8 cellular contexts compared by ENCODE assay signal in the genomic region with DNA sequence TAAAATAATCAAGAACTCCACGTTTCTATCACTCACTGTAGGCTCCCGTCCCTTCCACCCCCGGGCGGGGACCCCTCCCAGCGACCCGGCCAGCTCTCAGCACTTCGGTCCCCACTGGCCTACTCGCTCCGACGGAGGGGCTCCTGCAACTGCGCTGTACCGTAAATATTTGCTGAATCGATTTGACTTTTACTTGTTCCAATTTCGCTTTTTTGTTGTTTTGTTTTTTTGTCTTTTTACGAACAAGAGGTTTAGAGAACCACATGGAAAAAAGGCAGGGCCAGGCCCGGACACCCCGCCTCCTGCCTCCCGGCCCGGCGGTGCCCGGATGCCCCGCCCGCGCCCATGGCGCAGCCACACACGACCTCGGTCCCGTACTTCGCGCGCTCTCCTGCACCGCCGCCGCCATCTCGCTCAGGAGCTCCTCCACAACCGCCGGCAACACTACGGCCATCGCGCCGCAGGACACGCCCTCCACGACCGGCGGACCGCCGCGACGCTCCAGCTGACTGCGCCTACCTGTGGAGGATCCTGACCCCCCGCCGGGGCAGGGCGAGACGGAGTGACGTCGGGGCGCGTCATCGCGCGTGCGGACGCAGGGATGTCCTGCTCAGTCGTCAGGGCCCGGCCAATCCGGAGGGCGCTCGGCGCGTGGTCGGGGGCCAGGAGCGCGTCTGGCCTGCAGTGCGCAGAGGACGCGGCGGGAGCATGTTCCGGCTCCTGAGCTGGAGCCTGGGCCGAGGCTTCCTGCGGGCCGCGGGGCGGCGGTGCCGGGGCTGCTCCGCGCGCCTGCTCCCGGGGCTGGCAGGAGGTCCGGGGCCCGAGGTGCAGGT. TPM values are rescaled to one million over a fixed set of nuclear protein-coding genes. Genes with fewer than 3 reads are reported as not detected.
DNase-seq lines count a peak whose midpoint lies in the region; ATAC-seq lines count a peak whose summit lies in the region.

A gene with protein sequence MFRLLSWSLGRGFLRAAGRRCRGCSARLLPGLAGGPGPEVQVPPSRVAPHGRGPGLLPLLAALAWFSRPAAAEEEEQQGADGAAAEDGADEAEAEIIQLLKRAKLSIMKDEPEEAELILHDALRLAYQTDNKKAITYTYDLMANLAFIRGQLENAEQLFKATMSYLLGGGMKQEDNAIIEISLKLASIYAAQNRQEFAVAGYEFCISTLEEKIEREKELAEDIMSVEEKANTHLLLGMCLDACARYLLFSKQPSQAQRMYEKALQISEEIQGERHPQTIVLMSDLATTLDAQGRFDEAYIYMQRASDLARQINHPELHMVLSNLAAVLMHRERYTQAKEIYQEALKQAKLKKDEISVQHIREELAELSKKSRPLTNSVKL (plus strand): TSS at position 684 of the 833 bp plus-strand sequence. CDS start 25 bp downstream, at position 709.
A gene with protein sequence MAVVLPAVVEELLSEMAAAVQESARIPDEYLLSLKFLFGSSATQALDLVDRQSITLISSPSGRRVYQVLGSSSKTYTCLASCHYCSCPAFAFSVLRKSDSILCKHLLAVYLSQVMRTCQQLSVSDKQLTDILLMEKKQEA (minus strand): TSS at position 564 of the 833 bp plus-strand sequence. CDS start 110 bp downstream, at position 454.

- ATAC-seq in GM21360 (IDR thresholded peaks at IDR 0.05; ENCODE audit: unreplicated experiment) = peak; percentile 89

- CTCF ChIA-PET in activated CD8-positive, alpha-beta memory T cell treated with anti-CD3 and anti-CD28 coated beads for 36 hours (lab: Charles Lee) = interaction anchor here (0.6 to 2.6 kb wide), 12 partner anchors 9 to 386 kb away, joined by 3 to 12 read pairs (median 4); a partner anchor contains a TSS

- POLR2A ChIA-PET in activated CD8-positive, alpha-beta memory T cell treated with anti-CD3 and anti-CD28 coated beads for 36 hours (lab: Charles Lee) = interaction anchor here (0.9 to 1.5 kb wide), 2 partner anchors 17 to 218 kb away, joined by 3 read pairs; no protein-coding TSS in a partner anchor

- DNase-seq in COR-L47 (lab: John Stamatoyannopoulos, UW) = peak; percentile 83
- peak; percentile 86 for DNase-seq in HT-29 (ENCODE audit: low spot score)
- peak; percentile 83 for DNase-seq in NK-92 treated with Interleukin-12 subunit alpha and Interleukin-12 subunit beta, amount 100 ng/mL, for 24 hours (lab: John Stamatoyannopoulos, UW)
- peak; percentile 82 for DNase-seq in effector CD8-positive, alpha-beta T cell (lab: John Stamatoyannopoulos, UW)
- peak; percentile 97 to 99 for DNase-seq in lung microvascular endothelial cell (ENCODE audit: low read depth in 2 of 2)
- DNase-seq in stimulated activated CD4-positive, alpha-beta T cell treated with anti-CD3 and anti-CD28 coated beads, TNF-alpha, amount 100 ng/mL, for 4 hours (ENCODE audit: low read depth in 3 of 3) = peak; percentile 81 to 93 (median 82)

RNA-seq across cellular contexts. Expression of the first gene that starts in this region (rescaled TPM):
- 45.8 and 52.5 TPM in 2 replicates for total RNA-seq in HT-29 (2014; rRNA removed; shearing (Covaris generic))
- total RNA-seq in activated CD8-positive, alpha-beta memory T cell treated with anti-CD3 and anti-CD28 coated beads for 36 hours = 10 to 100 TPM; 36.8 to 38.7 TPM
- 35.1 and 36.2 TPM in 2 replicates for total RNA-seq in lung microvascular endothelial cell

RNA-seq across cellular contexts. Expression of the second gene that starts in this region (rescaled TPM):
- 12.2 and 20.3 TPM in 2 replicates for total RNA-seq in HT-29 (2014; rRNA removed; shearing (Covaris generic))
- 10 to 100 TPM; 10.2 to 13.3 TPM for total RNA-seq in activated CD8-positive, alpha-beta memory T cell treated with anti-CD3 and anti-CD28 coated beads for 36 hours
- 14.2 and 15.3 TPM in 2 replicates for total RNA-seq in lung microvascular endothelial cell

Comparison
In these comparisons a context has a peak if more than half of its experiments do, and no peak if none do; other contexts are left out.
1. Peak in every context shown above with its lines: DNase-seq and ATAC-seq.